In genomic region chr9:128504485-128505413, GRCh38 we compare ENCODE assay signal across 8 cellular contexts. TPM values are rescaled to one million over a fixed set of nuclear protein-coding genes. Genes with fewer than 3 reads are reported as not detected.
DNase-seq lines count a peak whose midpoint lies in the region; ATAC-seq, FAIRE-seq and TF ChIP-seq lines count a peak whose summit lies in the region.

TSS of gene GLE1 (plus strand) at chr9:128504719. CDS start at chr9:128504806, 87 bp downstream.

- no peaks in the 10 kb centered on the region for H3K9me1 ChIP-seq in endothelial cell of umbilical vein (replicated peaks; ENCODE audit: control insufficient read depth, extremely low read depth, insufficient read depth, low read length)

- BruUV-seq in endothelial cell of umbilical vein (replicated peaks; lab: Mats Ljungman, UMichigan) = TSS peak; percentile 58

- peak within 1 kb of the TSS; percentile 86 for H3K4me2 ChIP-seq in OCI-LY3 (ENCODE audit: low read length)
- H3K4me2 ChIP-seq in endothelial cell of umbilical vein (ENCODE audit: insufficient read depth, low read length) = peak within 1 kb of the TSS; percentile 71

- dilution Hi-C loops in endothelial cell of umbilical vein (cut with MboI; ENCODE audit: extremely low pct_ligation_motif_present, low sequenced_read_pairs) = no loop called here

- H3K9ac ChIP-seq in OCI-LY3 (ENCODE audit: low read length) (peak within 1 kb of the TSS; percentile 75), endothelial cell of umbilical vein (replicated peaks; ENCODE audit: extremely low read depth, insufficient read depth, low read length) (peak within 1 kb of the TSS; percentile 53)

- TF ChIP-seq POLR2A in endothelial cell of umbilical vein (IDR thresholded peaks at IDR 0.05; ENCODE audit: low read depth, low read length) = peak; percentile 93

- H4K20me1 ChIP-seq in OCI-LY3 (ENCODE audit: insufficient read depth, low read length) (peaks cover 7% of the 10 kb centered on the region; the same call in 1 of the 2 replicates), endothelial cell of umbilical vein (replicated peaks; ENCODE audit: control insufficient read depth, extremely low read depth, insufficient read depth, low read length) (no peaks in the 10 kb centered on the region)

- H3K79me2 ChIP-seq in OCI-LY3 (ENCODE audit: low read length) (peaks cover 21% of the 10 kb centered on the region), endothelial cell of umbilical vein (ENCODE audit: control insufficient read depth, insufficient read depth, low read length) (peaks cover 10% of the 10 kb centered on the region)

- peaks cover 21% of the 10 kb centered on the region for H3K36me3 ChIP-seq in OCI-LY3 (replicated peaks; ENCODE audit: low read depth, low read length)
- peaks cover 0 to 1% of the 10 kb centered on the region in 2 experiments for H3K36me3 ChIP-seq in endothelial cell of umbilical vein (ENCODE audit: control insufficient read depth in 2 of 2, extremely low read depth in 1 of 2, insufficient read depth in 2 of 2, low read length in 2 of 2)

- POLR2A ChIA-PET in endothelial cell of umbilical vein (lab: Charles Lee) = interaction anchor here (0.6 to 1.2 kb wide), 3 partner anchors 47 to 131 kb away, joined by 4 to 7 read pairs (median 4); partner anchors contain the start of gene SPTAN1

- TF ChIP-seq CTCF in OCI-LY3 (IDR thresholded peaks at IDR 0.05; ENCODE audit: low read depth, low read length) (no peak), endothelial cell of umbilical vein (IDR thresholded peaks at IDR 0.05; ENCODE audit: extremely low read depth in 1 of 2, insufficient read depth in 1 of 2, low read depth in 1 of 2, low read length in 2 of 2) (no peak)

- CTCF ChIA-PET in endothelial cell of umbilical vein (lab: Charles Lee) = interaction anchor here (0.9 to 2.7 kb wide), 8 partner anchors 10 to 143 kb away, joined by 3 to 12 read pairs (median 4); partner anchors contain the start of genes CERCAM and SPTAN1

- ATAC-seq in GM21526 (IDR thresholded peaks at IDR 0.05; ENCODE audit: low FRiP score, unreplicated experiment) = peak; percentile 58

- H2AFZ ChIP-seq in OCI-LY3 (ENCODE audit: low read depth, low read length) (peak within 1 kb of the TSS; percentile 48; the same call in 1 of the 2 replicates), endothelial cell of umbilical vein (ENCODE audit: low read depth, low read length) (peak within 1 kb of the TSS; percentile 56)

- DNase-seq in DMS 273 (lab: John Stamatoyannopoulos, UW; ENCODE audit: unreplicated experiment) (peak; percentile 97), HuH-7.5 (ENCODE audit: low spot score) (peak; percentile 96), endothelial cell of umbilical vein (ENCODE audit: low read depth, low spot score) (peak; percentile 94), midbrain (lab: John Stamatoyannopoulos, UW) (peak; percentile 97)
- DNase-seq in activated CD8-positive, alpha-beta memory T cell treated with anti-CD3 and anti-CD28 coated beads, Interleukin-2, amount 50 U/mL, for 48 hours = peak; percentile 99
- DNase-seq in stimulated activated CD8-positive, alpha-beta memory T cell treated with anti-CD3 and anti-CD28 coated beads, Interleukin-2, amount 100 ng/mL, for 1 hour (ENCODE audit: low read depth in 2 of 2) = peak; percentile 93 to 96

- H3K4me3 ChIP-seq in OCI-LY3 (ENCODE audit: low read length) (peak within 1 kb of the TSS; percentile 93), endothelial cell of umbilical vein (replicated peaks in 1 of 3; ENCODE audit: insufficient read depth in 1 of 3, low read depth in 1 of 3, low read length in 3 of 3) (peak within 1 kb of the TSS; percentile 22 to 80 (median 72))

- H3K27me3 ChIP-seq in OCI-LY3 (ENCODE audit: low read depth, low read length) = no peaks in the 10 kb centered on the region
- H3K27me3 ChIP-seq in endothelial cell of umbilical vein (ENCODE audit: control insufficient read depth in 2 of 2, insufficient read depth in 2 of 2, low read length in 2 of 2) = no peaks in the 10 kb centered on the region

- H3K9me3 ChIP-seq in OCI-LY3 (ENCODE audit: insufficient read depth, low read length) = no peaks in the 10 kb centered on the region
- no peaks in the 10 kb centered on the region for H3K9me3 ChIP-seq in endothelial cell of umbilical vein (replicated peaks; ENCODE audit: control insufficient read depth, insufficient read depth, low read length)

- H3K27ac ChIP-seq in OCI-LY3 (ENCODE audit: low read length) (peak within 1 kb of the TSS; percentile 49), endothelial cell of umbilical vein (ENCODE audit: insufficient read depth, low read depth, low read length) (peak within 1 kb of the TSS; percentile 12)

- peaks cover 9% of the 10 kb centered on the region for H3K4me1 ChIP-seq in OCI-LY3 (ENCODE audit: low read length)
- peaks cover 7% of the 10 kb centered on the region for H3K4me1 ChIP-seq in endothelial cell of umbilical vein (ENCODE audit: control insufficient read depth, extremely low read depth, insufficient read depth, low read length)

- intact Hi-C loops in endothelial cell of umbilical vein (cut with micrococcal nuclease) = loop anchor here (1.0 to 2.0 kb wide), 4 partner anchors 10 to 66 kb away; partner anchors contain the start of genes ODF2 and SPTAN1

- peak; percentile 95 for FAIRE-seq in endothelial cell of umbilical vein (lab: Jason Lieb, UNC)

TF ChIP-seq in endothelial cell of umbilical vein, 7 proteins besides CTCF, POLR2A, EP300 and RAD21:
- TF ChIP-seq FOS (IDR thresholded peaks at IDR 0.05; ENCODE audit: borderline replicate concordance, insufficient read depth, low read length) (no peak), POLR2AphosphoS5 (IDR thresholded peaks at IDR 0.05; ENCODE audit: insufficient read depth, low read depth, low read length) (peak; percentile 93)

RNA-seq across cellular contexts. Expression of gene GLE1, which starts in this region (rescaled TPM):
- 20.5 and 22.6 TPM in 2 replicates for total RNA-seq in endothelial cell of umbilical vein
- 12.2 and 13.0 TPM in 2 replicates for polyA plus RNA-seq in endothelial cell of umbilical vein
- polyA plus RNA-seq in endothelial cell of umbilical vein (2011; cell fraction: cytosol; rRNA removed) = 15.0 and 15.6 TPM in 2 replicates
- polyA plus RNA-seq in endothelial cell of umbilical vein (2011; cell fraction: nucleus; rRNA removed) = 19.0 and 21.0 TPM in 2 replicates
- polyA plus RNA-seq in endothelial cell of umbilical vein (2012) = 13.8 and 19.3 TPM in 2 replicates
- 22.7 and 25.7 TPM in 2 replicates for polyA minus RNA-seq in endothelial cell of umbilical vein
- 66.6 TPM for polyA minus RNA-seq in endothelial cell of umbilical vein (2011; cell fraction: cytosol; rRNA and poly(A)+ RNA removed)
- 6.4 and 10.0 TPM in 2 replicates for polyA minus RNA-seq in endothelial cell of umbilical vein (2011; cell fraction: nucleus; rRNA and poly(A)+ RNA removed)

Comparison
In these comparisons a context has a peak if more than half of its experiments do, and no peak if none do; other contexts are left out.
1. Peak in every context shown above with its lines: DNase-seq, ATAC-seq, H3K4me3 ChIP-seq and H3K27ac ChIP-seq.